In genomic region chr3:50254577-50255250, GRCh38 we compare ENCODE assay signal across 9 cellular contexts. TPM values are rescaled to one million over a fixed set of nuclear protein-coding genes. Genes with fewer than 3 reads are reported as not detected.
DNase-seq lines count a peak whose midpoint lies in the region; ATAC-seq and TF ChIP-seq lines count a peak whose summit lies in the region.
"Had no signal": no experiment of that assay in that cellular context is flagged by ENCODE, and none has a peak within 500 bp of the region (broad histone marks: within the 10 kb centered on the region; RNA-seq: fewer than 3 reads in every experiment).

No MANE protein-coding gene starts in this region.

- H3K4me1 ChIP-seq in HUES48 (ENCODE audit: control insufficient read depth, insufficient read depth, low read length), result peaks cover 3% of the 10 kb centered on the region; the same call in 1 of the 2 replicates
- H3K4me1 ChIP-seq in body of pancreas, result peaks cover 14% of the 10 kb centered on the region
- peaks cover 100% of the 10 kb centered on the region for H3K4me1 ChIP-seq in left ventricle myocardium inferior
- H3K4me1 ChIP-seq in stomach smooth muscle (ENCODE audit: control insufficient read depth, insufficient read depth, low read length), result peaks cover 36% of the 10 kb centered on the region
- peaks cover 18% of the 10 kb centered on the region for H3K4me1 ChIP-seq in SJCRH30

- no peak for TF ChIP-seq CTCF in body of pancreas (IDR thresholded peaks at IDR 0.05)
- TF ChIP-seq CTCF in left ventricle myocardium inferior (IDR thresholded peaks at IDR 0.05; ENCODE audit: borderline replicate concordance), result no peak

- peak in 1 of 4 donors; percentile 71 for DNase-seq in body of pancreas
- DNase-seq in left ventricle myocardium inferior, result peak; percentile 79
- no peak for DNase-seq in activated gamma-delta T cell treated with Interleukin-2 at 50 U/mL for 16 hours
- DNase-seq in ecto neural progenitor cell (ENCODE audit: low spot score), result no peak
- DNase-seq in SJCRH30, result no peak
- DNase-seq in stimulated activated CD4-positive, alpha-beta T cell treated with anti-CD3 and anti-CD28 coated beads, Interleukin-4, amount 100 ng/mL, for 4 hours, result no peak
- DNase-seq: NCI-H2227 treated with DMSO at 0.1 percent for 48 hours had no signal

- H3K27ac ChIP-seq in HUES48 (ENCODE audit: low read depth, low read length), result peak overlapping the region; percentile 70
- H3K27ac ChIP-seq in body of pancreas, result peak overlapping the region in 3 of 4 donors; percentile 17 to 68 (median 60)
- H3K27ac ChIP-seq in left ventricle myocardium inferior (replicated peaks), result peak overlapping the region; percentile 99
- H3K27ac ChIP-seq in stomach smooth muscle (ENCODE audit: low read length), result peak overlapping the region; percentile 41
- no peak overlapping the region for H3K27ac ChIP-seq in SJCRH30

- ATAC-seq in body of pancreas, result no peak

- H3K4me3 ChIP-seq in HUES48 (ENCODE audit: low read depth, low read length) (no peak overlapping the region), body of pancreas (no peak overlapping the region), left ventricle myocardium inferior (peak overlapping the region; percentile 28), stomach smooth muscle (ENCODE audit: low read length in 2 of 2) (no peak overlapping the region), SJCRH30 (no peak overlapping the region)

- no peak for TF ChIP-seq POLR2A in body of pancreas (IDR thresholded peaks at IDR 0.05)

- H3K36me3 ChIP-seq in HUES48 (ENCODE audit: control insufficient read depth, insufficient read depth, low read length) (peaks cover 64% of the 10 kb centered on the region), body of pancreas (replicated peaks in 1 of 2; ENCODE audit: insufficient read depth in 1 of 2, low read depth in 2 of 2) (peaks cover 4 to 16% of the 10 kb centered on the region in 2 donors), left ventricle myocardium inferior (peaks cover 62% of the 10 kb centered on the region), stomach smooth muscle (ENCODE audit: control insufficient read depth in 2 of 2, insufficient read depth in 2 of 2, low read length in 2 of 2) (peaks cover 31 to 46% of the 10 kb centered on the region in 2 donors), SJCRH30 (peaks cover 6% of the 10 kb centered on the region; the same call in 1 of the 2 replicates)

- WGBS in body of pancreas, 2 donors, result 80 to 84% methylated on average over 8 of the region's 8 CpGs

- H3K27me3 ChIP-seq in HUES48 (ENCODE audit: control insufficient read depth, insufficient read depth, low read length) (no peaks in the 10 kb centered on the region), body of pancreas (no peaks in the 10 kb centered on the region), left ventricle myocardium inferior (ENCODE audit: low read depth) (no peaks in the 10 kb centered on the region), stomach smooth muscle (ENCODE audit: control insufficient read depth in 1 of 2, insufficient read depth in 2 of 2, low read length in 2 of 2) (no peaks in the 10 kb centered on the region), SJCRH30 (no peaks in the 10 kb centered on the region)

- H3K9me3 ChIP-seq in HUES48 (ENCODE audit: control insufficient read depth, insufficient read depth, low read length) (no peaks in the 10 kb centered on the region), body of pancreas (no peaks in the 10 kb centered on the region), left ventricle myocardium inferior (replicated peaks) (peaks cover 6% of the 10 kb centered on the region), stomach smooth muscle (ENCODE audit: control insufficient read depth in 2 of 2, low read length in 2 of 2) (peaks cover 0 to 4% of the 10 kb centered on the region in 2 donors), SJCRH30 (replicated peaks) (no peaks in the 10 kb centered on the region)

- intact Hi-C loops in body of pancreas (cut with DNase I), result no loop called here
- intact Hi-C loops in left ventricle myocardium inferior (cut with micrococcal nuclease), result no loop called here

- no peak overlapping the region for H3K9ac ChIP-seq in HUES48 (ENCODE audit: low read depth, low read length)
- no peak overlapping the region for H3K9ac ChIP-seq in stomach smooth muscle (ENCODE audit: low read length in 2 of 2)

RNA-seq across cellular contexts. Expression of gene SEMA3B, which starts 14.2 kb away (rescaled TPM):
- total RNA-seq in body of pancreas (100 to 1,000 TPM in 1 of 2 donors, 10 to 100 TPM in 1; 71.1 to 116 TPM), left ventricle myocardium inferior (23.2 TPM)
- total RNA-seq in SJCRH30 (2014; rRNA removed; shearing (Covaris generic)), result 3.3 and 4.8 TPM in 2 replicates

RNA-seq across cellular contexts. Expression of gene GNAI2, which starts 18.7 kb away (rescaled TPM):
- total RNA-seq in body of pancreas, result 10 to 100 TPM; 46.2 to 53.7 TPM
- 118 TPM for total RNA-seq in left ventricle myocardium inferior
- total RNA-seq in SJCRH30 (2014; rRNA removed; shearing (Covaris generic)), result 63.8 and 64.7 TPM in 2 replicates

RNA-seq across cellular contexts. Expression of gene LSMEM2, which starts 24.2 kb away (rescaled TPM):
- total RNA-seq in body of pancreas (not detected), left ventricle myocardium inferior (27.7 TPM)
- total RNA-seq in SJCRH30 (2014; rRNA removed; shearing (Covaris generic)), result not detected in 2 replicates

RNA-seq across cellular contexts. Expression of gene IFRD2, which starts 37.5 kb away (rescaled TPM):
- total RNA-seq in body of pancreas (100 to 1,000 TPM in 1 of 2 donors, 10 to 100 TPM in 1; 75.8 to 103 TPM), left ventricle myocardium inferior (54.9 TPM)
- 85.3 and 98.8 TPM in 2 replicates for total RNA-seq in SJCRH30 (2014; rRNA removed; shearing (Covaris generic))

RNA-seq across cellular contexts. Expression of gene HYAL3, which starts 44.5 kb away (rescaled TPM):
- 1 to 10 TPM in 1 of 2 donors, under 1 TPM in 1; 0.99 to 2.3 TPM for total RNA-seq in body of pancreas
- total RNA-seq in left ventricle myocardium inferior, result 1.2 TPM
- total RNA-seq in SJCRH30 (2014; rRNA removed; shearing (Covaris generic)), result 3.6 and 4.5 TPM in 2 replicates

Comparison
In these comparisons a context has a peak if more than half of its experiments do, and no peak if none do; other contexts are left out.
1. RNA of gene LSMEM2, which starts 24.2 kb away (total RNA-seq): 27.7 TPM in left ventricle myocardium inferior (single experiment); not detected in SJCRH30 and not detected in body of pancreas; every median in the first group is over 10 times any median in the second.